Comparison of ENCODE assay signal across 9 cellular contexts in genomic region chr3:124584245-124584551, GRCh38.
DNase-seq lines count a peak whose midpoint lies in the region; ATAC-seq, FAIRE-seq and TF ChIP-seq lines count a peak whose summit lies in the region.
"Had no signal": no experiment of that assay in that cellular context is flagged by ENCODE, and none has a peak within 500 bp of the region (broad histone marks: within the 10 kb centered on the region; RNA-seq: fewer than 3 reads in every experiment).

No MANE protein-coding gene starts in this region.

- peaks cover 0 to 45% (median 27%) of the 10 kb centered on the region in 9 donors for H3K4me1 ChIP-seq in heart right ventricle
- H3K4me1 ChIP-seq in mucosa of rectum (ENCODE audit: control insufficient read depth in 2 of 2, insufficient read depth in 2 of 2, low read length in 2 of 2): peaks cover 7 to 9% of the 10 kb centered on the region in 2 donors

- TF ChIP-seq CTCF in heart right ventricle (IDR thresholded peaks at IDR 0.05) (no peak), brain microvascular endothelial cell (IDR thresholded peaks at IDR 0.05; ENCODE audit: low read depth, low read length, missing control alignments) (no peak)

- peak overlapping the region; percentile 32 to 70 (median 65) for H3K4me3 ChIP-seq in heart right ventricle
- peak overlapping the region; percentile 57 for H3K4me3 ChIP-seq in brain microvascular endothelial cell (ENCODE audit: low read depth, low read length)
- peak overlapping the region; percentile 64 to 67 for H3K4me3 ChIP-seq in mucosa of rectum (ENCODE audit: low read length in 2 of 2)

- ATAC-seq in heart right ventricle (no peak), Right ventricle myocardium superior (ENCODE audit: poor library complexity) (no peak), GM19324 (IDR thresholded peaks at IDR 0.05; ENCODE audit: low FRiP score, unreplicated experiment) (no peak)

- H3K27me3 ChIP-seq in heart right ventricle (peaks cover 0 to 43% (median 0%) of the 10 kb centered on the region in 7 donors), brain microvascular endothelial cell (replicated peaks) (peaks cover 3% of the 10 kb centered on the region), mucosa of rectum (ENCODE audit: control insufficient read depth in 2 of 2, insufficient read depth in 2 of 2, low read length in 2 of 2) (peaks cover 0 to 2% of the 10 kb centered on the region in 2 donors)

- DNase-seq in heart right ventricle: no peak
- DNase-seq in Right ventricle myocardium superior: no peak
- no peak for DNase-seq in brain microvascular endothelial cell
- no peak for DNase-seq in urothelium cell line (ENCODE audit: low spot score)
- no peak for DNase-seq in cerebellum (ENCODE audit: low spot score)
- no peak for DNase-seq in HT-29 (ENCODE audit: low spot score)
- DNase-seq: NCI-H1092 had no signal

- H3K9me3 ChIP-seq in heart right ventricle (no peaks in the 10 kb centered on the region), mucosa of rectum (ENCODE audit: control insufficient read depth in 2 of 2, low read length in 2 of 2) (no peaks in the 10 kb centered on the region)

- intact Hi-C loops in heart right ventricle (cut with DNase I) (loop anchor here in 2 of 10 donors (5.0 kb wide), 2 partner anchors 93 to 98 kb away; no protein-coding TSS in a partner anchor), Right ventricle myocardium superior (cut with DNase I) (no loop called here)

- peak; percentile 50 for FAIRE-seq in urothelium cell line (lab: Jason Lieb, UNC)

- in situ Hi-C loops in brain microvascular endothelial cell (cut with HindIII; ENCODE audit: low pct_ligation_motif_present, low sequenced_read_pairs): no loop called here

- no peaks in the 10 kb centered on the region for H3K36me3 ChIP-seq in heart right ventricle
- H3K36me3 ChIP-seq in brain microvascular endothelial cell (replicated peaks): no peaks in the 10 kb centered on the region
- H3K36me3 ChIP-seq in mucosa of rectum (ENCODE audit: control insufficient read depth in 2 of 2, insufficient read depth in 2 of 2, low read length in 2 of 2): no peaks in the 10 kb centered on the region

- WGBS in heart right ventricle, 2 donors: 7 to 18% methylated on average over 9 of the region's 9 CpGs

- H3K27ac ChIP-seq in heart right ventricle (peak overlapping the region in 8 of 10 donors; percentile 75 to 91 (median 87)), brain microvascular endothelial cell (no peak overlapping the region), mucosa of rectum (ENCODE audit: low read depth in 2 of 2, low read length in 2 of 2) (peak overlapping the region in 1 of 2 donors; percentile 43)

- H3K9ac ChIP-seq in mucosa of rectum (ENCODE audit: low read depth in 1 of 2, low read length in 2 of 2): no peak overlapping the region
